In the genomic region with DNA sequence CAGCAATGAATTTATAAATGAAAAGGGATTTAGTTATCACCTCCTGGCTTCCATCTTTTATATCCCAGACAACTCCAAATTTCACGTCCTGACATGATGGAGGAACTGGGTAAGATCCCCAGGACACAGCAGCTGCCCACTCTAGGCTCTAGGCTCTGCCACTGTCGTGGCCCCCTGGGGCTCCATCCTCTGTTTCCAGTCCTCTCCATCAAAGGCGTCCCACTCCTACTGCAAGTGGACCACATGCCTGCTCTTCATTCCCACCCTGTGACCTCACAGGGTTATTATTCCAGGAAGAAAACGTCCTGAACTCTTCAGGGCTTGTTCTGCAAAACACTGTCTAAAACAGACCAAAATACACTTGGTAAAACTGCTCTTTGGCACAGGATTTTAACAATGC, we compare ENCODE assay signal across 27 cellular contexts. TPM values are rescaled to one million over a fixed set of nuclear protein-coding genes. Genes with fewer than 3 reads are reported as not detected.
A peak's percentile ranks its signal among the peaks of the same experiment; 100 is the strongest.
DNase-seq lines count a peak whose midpoint lies in the region; ATAC-seq, FAIRE-seq and TF ChIP-seq lines count a peak whose summit lies in the region.
"Had no signal": no experiment of that assay in that cellular context is flagged by ENCODE, and none has a peak within 500 bp of the region (broad histone marks: within the 10 kb centered on the region; RNA-seq: fewer than 3 reads in every experiment).

No MANE protein-coding gene starts in this region.

- H3K9me3 Mint-ChIP-seq in nephron progenitor cell, result no peaks in the 10 kb centered on the region
- H3K9me3 Mint-ChIP-seq: activated naive CD4-positive, alpha-beta T cell treated with anti-CD3 and anti-CD28 coated beads, Interleukin-2, amount 10 ng/mL, durations not matched to agents 7 days and 5 days; CD4-positive, alpha-beta T cell; dendritic cell treated with granulocyte-macrophage colony-stimulating factor and Interleukin-4, amounts not matched to agents 40 ng/mL and 50 ng/mL, for 4 days; neural crest cell had no signal

- TF ChIP-seq EP300 in GM12878 (IDR thresholded peaks at IDR 0.05; ENCODE audit: borderline replicate concordance in 1 of 2, control insufficient read depth in 1 of 2, low read depth in 2 of 2, low read length in 2 of 2), result no peak

- H3K79me2 ChIP-seq in OCI-LY7 (ENCODE audit: insufficient read depth, low read depth, low read length) (peaks cover 2% of the 10 kb centered on the region; the same call in 1 of the 2 replicates), GM12878 (ENCODE audit: control insufficient read depth, insufficient read depth, low read length) (no peaks in the 10 kb centered on the region), MM.1S (ENCODE audit: low read length) (peaks cover 82% of the 10 kb centered on the region)

- no peak for FAIRE-seq in GM12878 (lab: Jason Lieb, UNC)
- FAIRE-seq: endometrium, kidney had no signal

- peak overlapping the region; percentile 94 for H3K27ac Mint-ChIP-seq in nephron progenitor cell
- H3K27ac Mint-ChIP-seq: activated naive CD4-positive, alpha-beta T cell treated with anti-CD3 and anti-CD28 coated beads, Interleukin-2, amount 10 ng/mL, durations not matched to agents 7 days and 5 days; CD4-positive, alpha-beta T cell; dendritic cell treated with granulocyte-macrophage colony-stimulating factor and Interleukin-4, amounts not matched to agents 40 ng/mL and 50 ng/mL, for 4 days had no signal

- ATAC-seq in GM12878, result no peak
- ATAC-seq: psoas muscle, T-helper 17 cell had no signal

- in situ Hi-C loops in GM12878 (cut with MboI), result loop anchor here (25.0 kb wide), 1 partner anchor 1256 kb away; a partner anchor contains a TSS

- TF ChIP-seq CTCF in OCI-LY7 (conservative IDR thresholded peaks at IDR 0.05; ENCODE audit: low read length), result no peak
- no peak for TF ChIP-seq CTCF in GM12878 (IDR thresholded peaks at IDR 0.05 in 2 of 3, conservative IDR thresholded peaks at IDR 0.05 in 1 of 3; ENCODE audit: control insufficient read depth in 2 of 3, extremely low read depth in 1 of 3, insufficient read depth in 1 of 3, low read depth in 3 of 3, low read length in 3 of 3)
- no peak for TF ChIP-seq CTCF in nephron progenitor cell (IDR thresholded peaks at IDR 0.05)
- no peak for TF ChIP-seq CTCF in uterus (IDR thresholded peaks at IDR 0.05)
- TF ChIP-seq CTCF in MM.1S (IDR thresholded peaks at IDR 0.05; ENCODE audit: low read length), result no peak

- DNase-seq in OCI-LY7 (ENCODE audit: low spot score), result no peak
- DNase-seq in GM12878 (ENCODE audit: low read depth, low spot score), result no peak
- no peak for DNase-seq in nephron progenitor cell
- DNase-seq in uterus, result peak in 1 of 2 donors; percentile 51
- DNase-seq in NCI-H2171 treated with DMSO at 0.1 percent for 48 hours (lab: John Stamatoyannopoulos, UW), result no peak
- DNase-seq in MM.1S, result no peak
- no peak for DNase-seq in SHP77 treated with DMSO at 0.1 percent for 48 hours (lab: John Stamatoyannopoulos, UW)
- DNase-seq: activated CD4-positive, alpha-beta T cell treated with anti-CD3 and anti-CD28 coated beads for 48 hours; activated naive CD4-positive, alpha-beta T cell treated with anti-CD3 and anti-CD28 coated beads, Interleukin-2, amount 10 ng/mL, durations not matched to agents 7 days and 5 days; activated T-cell treated with anti-CD3 and anti-CD28 coated beads, Interleukin-2, amount 50 U/mL, for 48 hours; amniotic stem cell; CD4-positive, alpha-beta T cell; kidney; NCI-H1417 treated with DMSO at 0.1 percent for 48 hours; NCI-H2171; NCI-H524; psoas muscle; RPMI8226; stimulated activated CD4-positive, alpha-beta T cell treated with anti-CD3 and anti-CD28 coated beads, Interleukin-2, amount 100 ng/mL, for 24 hours; T-helper 17 cell had no signal

- H3K27me3 ChIP-seq in GM12878 (replicated peaks in 1 of 2; ENCODE audit: control insufficient read depth in 2 of 2, insufficient read depth in 2 of 2, low read length in 1 of 2), result no peaks in the 10 kb centered on the region
- H3K27me3 ChIP-seq in uterus, result no peaks in the 10 kb centered on the region
- H3K27me3 ChIP-seq in MM.1S (replicated peaks; ENCODE audit: insufficient read depth, low read length), result no peaks in the 10 kb centered on the region
- H3K27me3 ChIP-seq: cardiac muscle cell had no signal

- intact Hi-C loops in OCI-LY7 (cut with micrococcal nuclease; ENCODE audit: unreplicated experiment), result no loop called here
- intact Hi-C loops in GM12878 (cut with micrococcal nuclease; ENCODE audit: unreplicated experiment), result no loop called here
- intact Hi-C loops in uterus (cut with DNase I; ENCODE audit: low total_unique reads), result no loop called here

- no peaks in the 10 kb centered on the region for H3K4me1 ChIP-seq in OCI-LY7 (ENCODE audit: insufficient read depth, low read length, poor library complexity, severe bottlenecking)
- H3K4me1 ChIP-seq in GM12878 (ENCODE audit: control insufficient read depth, insufficient read depth, low read length), result no peaks in the 10 kb centered on the region
- no peaks in the 10 kb centered on the region for H3K4me1 ChIP-seq in uterus
- no peaks in the 10 kb centered on the region for H3K4me1 ChIP-seq in MM.1S (ENCODE audit: low read length)
- H3K4me1 ChIP-seq: HAP-1 had no signal

- H3K27ac ChIP-seq in OCI-LY7 (ENCODE audit: low read depth, low read length, poor library complexity, severe bottlenecking), result no peak overlapping the region
- H3K27ac ChIP-seq in GM12878 (ENCODE audit: control insufficient read depth, insufficient read depth), result no peak overlapping the region
- peak overlapping the region; percentile 92 to 99 for H3K27ac ChIP-seq in uterus
- H3K27ac ChIP-seq in MM.1S (ENCODE audit: low read length), result no peak overlapping the region
- H3K27ac ChIP-seq: cardiac muscle cell, psoas muscle, SK-N-MC had no signal

- H3K36me3 ChIP-seq in OCI-LY7 (ENCODE audit: insufficient read depth, low read length), result peaks cover 96% of the 10 kb centered on the region
- H3K36me3 ChIP-seq in GM12878 (ENCODE audit: control insufficient read depth in 2 of 2, insufficient read depth in 2 of 2, low read length in 1 of 2), result peaks cover 27 to 30% of the 10 kb centered on the region in 2 experiments; a peak in 3 of 4 replicates
- no peaks in the 10 kb centered on the region for H3K36me3 ChIP-seq in uterus
- peaks cover 17% of the 10 kb centered on the region for H3K36me3 ChIP-seq in MM.1S (replicated peaks; ENCODE audit: insufficient read depth, low read length)

- no peak overlapping the region for H3K9ac ChIP-seq in GM12878 (ENCODE audit: control insufficient read depth, insufficient read depth, low read length)
- no peak overlapping the region for H3K9ac ChIP-seq in MM.1S (ENCODE audit: low read length)

- H3K9me2 ChIP-seq in OCI-LY7 (ENCODE audit: insufficient read depth, low read length) (no peaks in the 10 kb centered on the region), MM.1S (replicated peaks; ENCODE audit: insufficient read depth, low read length) (no peaks in the 10 kb centered on the region)

- H3K27me3 Mint-ChIP-seq in nephron progenitor cell (ENCODE audit: low read depth, poor library complexity), result peaks cover 3% of the 10 kb centered on the region
- H3K27me3 Mint-ChIP-seq: activated naive CD4-positive, alpha-beta T cell treated with anti-CD3 and anti-CD28 coated beads, Interleukin-2, amount 10 ng/mL, durations not matched to agents 7 days and 5 days; CD4-positive, alpha-beta T cell; dendritic cell treated with granulocyte-macrophage colony-stimulating factor and Interleukin-4, amounts not matched to agents 40 ng/mL and 50 ng/mL, for 4 days; T-helper 17 cell had no signal

- WGBS in GM12878 (ENCODE audit: insufficient coverage, insufficient replicate concordance, low lambda C conversion rate, missing lambda C conversion rate), result 60% methylated on average over 4 of the region's 4 CpGs

- no peaks in the 10 kb centered on the region for H3K9me3 ChIP-seq in OCI-LY7 (ENCODE audit: low read length)
- no peaks in the 10 kb centered on the region for H3K9me3 ChIP-seq in GM12878 (replicated peaks; ENCODE audit: control insufficient read depth, insufficient read depth, low read length)
- no peaks in the 10 kb centered on the region for H3K9me3 ChIP-seq in uterus
- H3K9me3 ChIP-seq in MM.1S (replicated peaks; ENCODE audit: insufficient read depth, low read length), result no peaks in the 10 kb centered on the region
- H3K9me3 ChIP-seq: HAP-1, psoas muscle had no signal

- H3K4me3 ChIP-seq in OCI-LY7 (ENCODE audit: low read depth, low read length, poor library complexity, severe bottlenecking), result no peak overlapping the region
- H3K4me3 ChIP-seq in GM12878, result no peak overlapping the region
- H3K4me3 ChIP-seq in uterus, result no peak overlapping the region
- no peak overlapping the region for H3K4me3 ChIP-seq in MM.1S (ENCODE audit: low read length)
- H3K4me3 ChIP-seq: cardiac muscle cell, HAP-1, psoas muscle, SK-N-MC, smooth muscle cell had no signal

- CTCF ChIA-PET in OCI-LY7 (lab: Charles Lee; ENCODE audit: unreplicated experiment), result no interaction called here
- CTCF ChIA-PET in GM12878 (lab: Yijun Ruan, JAX), result no interaction called here

- no peak overlapping the region for H3K4me3 Mint-ChIP-seq in nephron progenitor cell
- H3K4me3 Mint-ChIP-seq: activated naive CD4-positive, alpha-beta T cell treated with anti-CD3 and anti-CD28 coated beads, Interleukin-2, amount 10 ng/mL, durations not matched to agents 7 days and 5 days; CD4-positive, alpha-beta T cell; dendritic cell treated with granulocyte-macrophage colony-stimulating factor and Interleukin-4, amounts not matched to agents 40 ng/mL and 50 ng/mL, for 4 days; neural crest cell; T-helper 17 cell had no signal

- RAD21 ChIA-PET in GM12878 (lab: Charles Lee; ENCODE audit: unreplicated experiment), result no interaction called here

- H3K4me2 ChIP-seq in OCI-LY7 (ENCODE audit: low read length), result no peak overlapping the region
- no peak overlapping the region for H3K4me2 ChIP-seq in GM12878 (ENCODE audit: control insufficient read depth, insufficient read depth)
- no peak overlapping the region for H3K4me2 ChIP-seq in MM.1S (ENCODE audit: low read depth, low read length)
- H3K4me2 ChIP-seq: smooth muscle cell had no signal

- no peak for TF ChIP-seq RAD21 in GM12878 (IDR thresholded peaks at IDR 0.05; ENCODE audit: insufficient read depth, low read depth, low read length)

- BruUV-seq in OCI-LY7 (replicated peaks; lab: Mats Ljungman, UMichigan) (TSS peak; percentile 18), GM12878 (replicated peaks; lab: Mats Ljungman, UMichigan) (TSS peak; percentile 36)

- SMC1A ChIA-PET in GM12878 (lab: Charles Lee; ENCODE audit: uncharacterized antibody, unreplicated experiment), result no interaction called here

- peaks cover 78% of the 10 kb centered on the region for H3K36me3 Mint-ChIP-seq in nephron progenitor cell (ENCODE audit: low read depth)

- H2AFZ ChIP-seq in OCI-LY7 (ENCODE audit: low read length) (no peak overlapping the region), GM12878 (ENCODE audit: control insufficient read depth, low read depth, low read length) (no peak overlapping the region), MM.1S (ENCODE audit: low read length) (no peak overlapping the region)

- no peaks in the 10 kb centered on the region; the same call in none of the 2 replicates for H4K20me1 ChIP-seq in OCI-LY7 (ENCODE audit: insufficient read depth, low read length)
- H4K20me1 ChIP-seq in GM12878 (ENCODE audit: control insufficient read depth, insufficient read depth), result no peaks in the 10 kb centered on the region; the same call in 1 of the 2 replicates
- H4K20me1 ChIP-seq in MM.1S (ENCODE audit: insufficient read depth, low read length), result no peaks in the 10 kb centered on the region

- POLR2A ChIA-PET in OCI-LY7 (lab: Charles Lee) (no interaction called here), GM12878 (lab: Charles Lee) (no interaction called here)

- no peaks in the 10 kb centered on the region for H3K4me1 Mint-ChIP-seq in nephron progenitor cell
- H3K4me1 Mint-ChIP-seq: activated naive CD4-positive, alpha-beta T cell treated with anti-CD3 and anti-CD28 coated beads, Interleukin-2, amount 10 ng/mL, durations not matched to agents 7 days and 5 days had no signal

- H3F3A ChIP-seq in MM.1S (ENCODE audit: insufficient read depth, low read length), result no peaks in the 10 kb centered on the region

- TF ChIP-seq POLR2A in GM12878 (IDR thresholded peaks at IDR 0.05; ENCODE audit: low read depth, low read length), result no peak
- no peak for TF ChIP-seq POLR2A in uterus (IDR thresholded peaks at IDR 0.05)

RNA-seq across cellular contexts. Expression of a gene that starts 11.9 kb away (rescaled TPM):
- total RNA-seq in OCI-LY7 (2014; rRNA removed; shearing (Covaris generic)), result 19.4 and 20.8 TPM in 2 replicates
- total RNA-seq in OCI-LY7 (2022) (23.4 and 25.4 TPM in 2 replicates), GM12878 (2014; rRNA removed) (13.9 and 16.6 TPM in 2 replicates), GM12878 (2014; rRNA removed; fragmentation: Illumina TruSeq; extraction: Trizol) (8.8 and 9.9 TPM in 2 replicates), GM12878 (2021) (21.2 and 23.2 TPM in 2 replicates), uterus (10 to 100 TPM; 11.8 to 31.0 (median 26.0) TPM)
- total RNA-seq in GM12878 (2013; cell fraction: nucleolus; rRNA removed), result 52.0 and 54.7 TPM in 2 replicates
- 4.0 TPM for polyA plus RNA-seq in GM12878 (2011; ENCODE audit: low read depth)
- polyA plus RNA-seq in GM12878 (2011; rRNA removed) (3.8 and 7.2 TPM in 2 replicates), GM12878 (2014; fragmentation: Illumina TruSeq; extraction: Trizol) (6.5 and 8.8 TPM in 2 replicates), GM12878 (2014; fragmentation: Nextera tagmentation; extraction: Ambion mirVana) (1 to 10 TPM in 1 of 2 experiments, under 1 TPM in 1; 0.56 to 1.2 TPM), GM12878 (2014; rRNA removed) (9.1 and 11.0 TPM in 2 replicates), GM12878 (2016; fragmentation: Nextera tagmentation; extraction: Ambion mirVana) (1 to 10 TPM; 9.4 to 9.5 TPM)
- 6.0 and 6.9 TPM in 2 replicates for polyA plus RNA-seq in GM12878 (2011; cell fraction: cytosol; rRNA removed)
- polyA plus RNA-seq in GM12878 (2011; cell fraction: nucleus; rRNA removed), result 13.8 and 23.1 TPM in 2 replicates
- 5.8 and 6.7 TPM in 2 replicates for polyA plus RNA-seq in GM12878 (2012)
- 20.4 and 21.7 TPM in 2 replicates for polyA minus RNA-seq in GM12878 (2011; rRNA and poly(A)+ RNA removed)
- 9.6 and 10.0 TPM in 2 replicates for polyA minus RNA-seq in GM12878 (2011; cell fraction: cytosol; rRNA and poly(A)+ RNA removed)
- 17.0 and 34.2 TPM in 2 replicates for polyA minus RNA-seq in GM12878 (2011; cell fraction: nucleus; rRNA and poly(A)+ RNA removed)

RNA-seq across cellular contexts. Expression of a gene that starts 31.6 kb away (rescaled TPM):
- total RNA-seq in OCI-LY7 (2014; rRNA removed; shearing (Covaris generic)), result not detected in 2 replicates
- total RNA-seq in OCI-LY7 (2022) (not detected in 2 replicates), GM12878 (2014; rRNA removed) (not detected in 2 replicates), GM12878 (2014; rRNA removed; fragmentation: Illumina TruSeq; extraction: Trizol) (not detected in 2 replicates), GM12878 (2021) (0.19 TPM in 1 of 2 replicates, not detected in the other), uterus (100 to 1,000 TPM in 1 of 4 donors, 10 to 100 TPM in 2, 1 to 10 TPM in 1; 8.3 to 105 (median 48.7) TPM)
- not detected in 2 replicates for total RNA-seq in GM12878 (2013; cell fraction: nucleolus; rRNA removed)
- polyA plus RNA-seq in GM12878 (2011; ENCODE audit: low read depth), result not detected
- polyA plus RNA-seq in GM12878 (2011; rRNA removed) (0.16 and 0.56 TPM in 2 replicates), GM12878 (2014; fragmentation: Illumina TruSeq; extraction: Trizol) (not detected in 2 replicates), GM12878 (2014; fragmentation: Nextera tagmentation; extraction: Ambion mirVana) (under 1 TPM; 0.13 to 0.34 TPM), GM12878 (2014; rRNA removed) (not detected in 2 replicates), GM12878 (2016; fragmentation: Nextera tagmentation; extraction: Ambion mirVana) (not detected)
- polyA plus RNA-seq in GM12878 (2011; cell fraction: cytosol; rRNA removed), result 0.45 and 0.46 TPM in 2 replicates
- polyA plus RNA-seq in GM12878 (2011; cell fraction: nucleus; rRNA removed), result not detected in 2 replicates
- polyA plus RNA-seq in GM12878 (2012), result not detected in 2 replicates
- 2.1 TPM in 1 of 2 replicates, not detected in the other for polyA minus RNA-seq in GM12878 (2011; rRNA and poly(A)+ RNA removed)
- polyA minus RNA-seq in GM12878 (2011; cell fraction: cytosol; rRNA and poly(A)+ RNA removed), result 1.3 and 1.6 TPM in 2 replicates
- polyA minus RNA-seq in GM12878 (2011; cell fraction: nucleus; rRNA and poly(A)+ RNA removed), result not detected in 2 replicates
- total RNA-seq: neural crest cell had no signal
- polyA plus RNA-seq: cardiac muscle cell had no signal

Comparison
In these comparisons a context has a peak if more than half of its experiments do, and no peak if none do; other contexts are left out.
1. H3K27ac ChIP-seq: peak in uterus (2 of 2); none in OCI-LY7 (single experiment), GM12878 (single experiment) and MM.1S (single experiment).
2. RNA of a gene that starts 31.6 kb away (total RNA-seq): 8.3 to 105 TPM in uterus; not detected in OCI-LY7 and 0.19 TPM in GM12878; every median in the first group is over 4 times any median in the second.